Comparison of ENCODE assay signal across 8 cellular contexts in genomic region chr12:92145731-92146496, GRCh38. TPM values are rescaled to one million over a fixed set of nuclear protein-coding genes. Genes with fewer than 3 reads are reported as not detected.
A peak's percentile ranks its signal among the peaks of the same experiment; 100 is the strongest.
DNase-seq lines count a peak whose midpoint lies in the region; ATAC-seq lines count a peak whose summit lies in the region.

A gene with protein sequence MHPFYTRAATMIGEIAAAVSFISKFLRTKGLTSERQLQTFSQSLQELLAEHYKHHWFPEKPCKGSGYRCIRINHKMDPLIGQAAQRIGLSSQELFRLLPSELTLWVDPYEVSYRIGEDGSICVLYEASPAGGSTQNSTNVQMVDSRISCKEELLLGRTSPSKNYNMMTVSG (minus strand): TSS chr12:92145846. CDS start chr12:92145535, 311 bp downstream.

- DNase-seq in NCI-H748 (lab: John Stamatoyannopoulos, UW; ENCODE audit: unreplicated experiment) (peak; percentile 100), cortex of kidney (lab: John Stamatoyannopoulos, UW) (peak; percentile 43), left colon (peak; percentile 98 to 99)
- DNase-seq in activated CD4-positive, alpha-beta T cell treated with anti-CD3 and anti-CD28 coated beads, Interleukin-2, amount 50 U/mL, for 1 hour, result peak; percentile 98
- DNase-seq in stimulated activated CD4-positive, alpha-beta T cell treated with anti-CD3 and anti-CD28 coated beads, Interleukin-1b, Interleukin-23, amount 100 ng/mL, for 48 hours, result peak; percentile 99

- no peaks in the 10 kb centered on the region for H3K27me3 ChIP-seq in BLaER1 treated with 17β-estradiol and CSF1 and Interleukin-3, amounts not matched to agents 10 nM and 100 nM

- H3K27ac ChIP-seq in BLaER1 treated with 17β-estradiol and CSF1 and Interleukin-3, amounts not matched to agents 10 nM and 100 nM, result peak within 1 kb of the TSS; percentile 93 to 98 (median 97)

- H3K36me3 ChIP-seq in BLaER1 treated with 17β-estradiol and CSF1 and Interleukin-3, amounts not matched to agents 10 nM and 100 nM, result peaks cover 19 to 39% (median 34%) of the 10 kb centered on the region in 11 experiments

- no peaks in the 10 kb centered on the region for H3K9me3 ChIP-seq in BLaER1 treated with 17β-estradiol and CSF1 and Interleukin-3, amounts not matched to agents 10 nM and 100 nM (replicated peaks in 1 of 11)

- intact Hi-C loops in left colon (cut with DNase I, micrococcal nuclease), result loop anchor here in 1 of 2 donors (10.0 kb wide), 1 partner anchor 761 kb away; no protein-coding TSS in a partner anchor

- H3K4me3 ChIP-seq in BLaER1 treated with 17β-estradiol and CSF1 and Interleukin-3, amounts not matched to agents 10 nM and 100 nM, result peak within 1 kb of the TSS; percentile 93 to 99 (median 98)

- H3K9ac ChIP-seq in BLaER1 treated with 17β-estradiol and CSF1 and Interleukin-3, amounts not matched to agents 10 nM and 100 nM, result peak within 1 kb of the TSS; percentile 97 to 100 (median 99)

- H3K4me1 ChIP-seq in BLaER1 treated with 17β-estradiol and CSF1 and Interleukin-3, amounts not matched to agents 10 nM and 100 nM, result peaks cover 24 to 61% (median 33%) of the 10 kb centered on the region in 10 experiments

- peaks cover 38 to 47% (median 46%) of the 10 kb centered on the region in 11 experiments for H4K20me1 ChIP-seq in BLaER1 treated with 17β-estradiol and CSF1 and Interleukin-3, amounts not matched to agents 10 nM and 100 nM

- peak within 1 kb of the TSS; percentile 78 to 98 (median 91) for H3K4me2 ChIP-seq in BLaER1 treated with 17β-estradiol and CSF1 and Interleukin-3, amounts not matched to agents 10 nM and 100 nM

- peak; percentile 70 for ATAC-seq in GM19351 (IDR thresholded peaks at IDR 0.05; ENCODE audit: unreplicated experiment)
- ATAC-seq in HG03521 (IDR thresholded peaks at IDR 0.05; ENCODE audit: unreplicated experiment), result peak; percentile 70
- peak; percentile 78 for ATAC-seq in left colon

RNA-seq across cellular contexts. Expression of the gene that starts here (rescaled TPM):
- total RNA-seq in left colon, result 100 to 1,000 TPM; 144 to 182 TPM

Comparison
In these comparisons a context has a peak if more than half of its experiments do, and no peak if none do; other contexts are left out.
1. Peak in every context shown above with its lines: DNase-seq, ATAC-seq, H3K4me3 ChIP-seq and H3K27ac ChIP-seq.
2. DNase-seq: peak in every context shown above with its lines; median percentile 100 in NCI-H748; 99 in stimulated activated CD4-positive, alpha-beta T cell treated with anti-CD3 and anti-CD28 coated beads, Interleukin-1b, Interleukin-23, amount 100 ng/mL, for 48 hours; 98 in left colon; 98 in activated CD4-positive, alpha-beta T cell treated with anti-CD3 and anti-CD28 coated beads, Interleukin-2, amount 50 U/mL, for 1 hour; 43 in cortex of kidney.